ENCODE assay signal across 20 cellular contexts in the genomic region with DNA sequence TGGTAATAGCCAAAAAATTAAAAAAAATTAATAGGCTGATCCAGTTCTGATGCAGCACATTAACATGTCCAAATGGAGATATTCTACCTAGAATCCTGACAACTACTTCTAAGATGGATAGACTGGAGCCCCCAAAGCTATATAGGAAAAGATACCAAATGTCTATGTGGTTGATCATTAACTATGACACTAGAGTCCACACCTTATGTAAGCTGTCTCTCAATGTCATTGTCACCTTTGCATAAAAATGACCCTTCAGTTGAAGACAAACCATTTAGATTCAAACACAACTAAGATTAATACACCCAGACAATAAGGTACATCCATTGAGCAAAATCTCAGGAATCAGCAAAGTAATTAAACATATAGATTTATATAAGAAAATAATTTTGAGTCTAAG. TPM values are rescaled to one million over a fixed set of nuclear protein-coding genes. Genes with fewer than 3 reads are reported as not detected.
DNase-seq lines count a peak whose midpoint lies in the region; ATAC-seq, FAIRE-seq and TF ChIP-seq lines count a peak whose summit lies in the region.
"Had no signal": no experiment of that assay in that cellular context is flagged by ENCODE, and none has a peak within 500 bp of the region (broad histone marks: within the 10 kb centered on the region; RNA-seq: fewer than 3 reads in every experiment).

No MANE protein-coding gene starts in this region.

- FAIRE-seq in HepG2 (lab: Jason Lieb, UNC): no peak
- FAIRE-seq: A549, G401.6, GM12891, GM19239 had no signal

- H3K36me3 ChIP-seq in HepG2 (replicated peaks in 1 of 2; ENCODE audit: control insufficient read depth in 1 of 2, insufficient read depth in 2 of 2, low read length in 2 of 2): no peaks in the 10 kb centered on the region
- no peaks in the 10 kb centered on the region for H3K36me3 ChIP-seq in right lobe of liver
- H3K36me3 ChIP-seq in endodermal cell (ENCODE audit: control insufficient read depth, insufficient read depth, low read length): peaks cover 11% of the 10 kb centered on the region
- H3K36me3 ChIP-seq: BLaER1 treated with 17β-estradiol and CSF1 and Interleukin-3, amounts not matched to agents 10 nM and 100 nM had no signal

- no peaks in the 10 kb centered on the region for H4K20me1 ChIP-seq in HepG2 (ENCODE audit: insufficient read depth, low read length)
- H4K20me1 ChIP-seq: BLaER1 treated with 17β-estradiol and CSF1 and Interleukin-3, amounts not matched to agents 10 nM and 100 nM had no signal

- no TSS peak for BruUV-seq in HepG2 (replicated peaks; lab: Mats Ljungman, UMichigan)

- intact Hi-C loops in HepG2 (cut with micrococcal nuclease; ENCODE audit: unreplicated experiment) (no loop called here), right lobe of liver (cut with DNase I) (no loop called here)

- peak; percentile 25; the same call in 1 of the 3 replicates for ATAC-seq in HepG2
- no peak for ATAC-seq in right lobe of liver
- ATAC-seq: A549; CD8-positive, alpha-beta T cell had no signal

- TF ChIP-seq POLR2A in HepG2 (IDR thresholded peaks at IDR 0.05; ENCODE audit: insufficient read depth in 1 of 2, low read depth in 2 of 2, low read length in 2 of 2) (no peak), right lobe of liver (IDR thresholded peaks at IDR 0.05) (no peak)

- H2AFZ ChIP-seq in HepG2 (ENCODE audit: low read length): no peak overlapping the region

- H3K9me3 Mint-ChIP-seq in endodermal cell: peaks cover 48% of the 10 kb centered on the region
- H3K9me3 Mint-ChIP-seq: CD4-positive, alpha-beta T cell; CD8-positive, alpha-beta T cell had no signal

- H3K36me3 Mint-ChIP-seq in endodermal cell (ENCODE audit: low read depth): peaks cover 30% of the 10 kb centered on the region
- H3K36me3 Mint-ChIP-seq: CD8-positive, alpha-beta T cell had no signal

- peak overlapping the region; percentile 4; the same call in 1 of the 2 replicates for H3K4me2 ChIP-seq in HepG2 (ENCODE audit: low read depth, low read length)
- H3K4me2 ChIP-seq: A549; BLaER1 treated with 17β-estradiol and CSF1 and Interleukin-3, amounts not matched to agents 10 nM and 100 nM had no signal

- H3K9ac ChIP-seq in HepG2 (ENCODE audit: insufficient read depth, low read depth, low read length) (no peak overlapping the region), endodermal cell (ENCODE audit: extremely low read depth, low read length, poor library complexity, severe bottlenecking) (no peak overlapping the region)
- H3K9ac ChIP-seq: BLaER1 treated with 17β-estradiol and CSF1 and Interleukin-3, amounts not matched to agents 10 nM and 100 nM had no signal

- H3K27me3 ChIP-seq in HepG2 (ENCODE audit: control insufficient read depth in 1 of 2, insufficient read depth in 2 of 2, low read length in 2 of 2) (no peaks in the 10 kb centered on the region), right lobe of liver (no peaks in the 10 kb centered on the region), endodermal cell (ENCODE audit: control insufficient read depth, insufficient read depth, low read length, poor library complexity, severe bottlenecking) (no peaks in the 10 kb centered on the region)
- H3K27me3 ChIP-seq: BLaER1 treated with 17β-estradiol and CSF1 and Interleukin-3, amounts not matched to agents 10 nM and 100 nM had no signal

- H3K4me1 ChIP-seq in HepG2 (ENCODE audit: insufficient read depth, low read length): peaks cover 43% of the 10 kb centered on the region
- no peaks in the 10 kb centered on the region for H3K4me1 ChIP-seq in right lobe of liver
- no peaks in the 10 kb centered on the region for H3K4me1 ChIP-seq in endodermal cell (ENCODE audit: control insufficient read depth, insufficient read depth, low read length)
- H3K4me1 ChIP-seq: A549, Caco-2 had no signal

- TF ChIP-seq EP300 in HepG2 (IDR thresholded peaks at IDR 0.05; ENCODE audit: low read depth in 2 of 2, low read length in 2 of 2) (no peak), HepG2 (CRISPR knock-in tag; IDR thresholded peaks at IDR 0.05; ENCODE audit: borderline replicate concordance) (no peak)

- DNase-seq in HepG2 (ENCODE audit: low spot score) (peak; percentile 27), right lobe of liver (no peak), endodermal cell (no peak), GM19240 (ENCODE audit: insufficient read length, low spot score) (no peak), HEK293T (ENCODE audit: extremely low spot score) (no peak)
- DNase-seq: AML-193; Caco-2; Calu3; CD4-positive, alpha-beta T cell; CD8-positive, alpha-beta T cell; DMS79 treated with DMSO at 0.1 percent for 48 hours; GF-D8 had no signal

- no peak overlapping the region for H3K4me3 Mint-ChIP-seq in endodermal cell
- H3K4me3 Mint-ChIP-seq: B cell; CD4-positive, alpha-beta T cell; CD8-positive, alpha-beta T cell had no signal

- H3K27ac Mint-ChIP-seq in endodermal cell: no peak overlapping the region
- H3K27ac Mint-ChIP-seq: B cell; CD4-positive, alpha-beta T cell; CD8-positive, alpha-beta T cell had no signal

- CTCF ChIA-PET in HepG2 (lab: Yijun Ruan, JAX; ENCODE audit: low intra/inter-chr PET ratio, low total read pairs): no interaction called here
- CTCF ChIA-PET in HEK293T (lab: Yijun Ruan, JAX): no interaction called here

- no peak for TF ChIP-seq CTCF in HepG2 (CRISPR knock-in tag; IDR thresholded peaks at IDR 0.05)
- no peak for TF ChIP-seq CTCF in right lobe of liver (IDR thresholded peaks at IDR 0.05)
- no peak for TF ChIP-seq CTCF in endodermal cell (conservative IDR thresholded peaks at IDR 0.05)

- no peak for TF ChIP-seq RAD21 in HepG2 (CRISPR knock-in tag; IDR thresholded peaks at IDR 0.05)

- POLR2A ChIA-PET in HepG2 (lab: Yijun Ruan, JAX): interaction anchor here (1.7 kb wide), 1 partner anchor 121 kb away, joined by 6 read pairs; the partner anchor contains the start of gene ZNF397
- POLR2A ChIA-PET in HEK293T (lab: Yijun Ruan, JAX): no interaction called here

- no peak overlapping the region for H3K27ac ChIP-seq in HepG2 (ENCODE audit: extremely low read length, insufficient read depth, low read length)
- H3K27ac ChIP-seq in right lobe of liver: no peak overlapping the region
- no peak overlapping the region for H3K27ac ChIP-seq in endodermal cell (ENCODE audit: low read depth, low read length)
- H3K27ac ChIP-seq: 22Rv1; A549; BLaER1 treated with 17β-estradiol and CSF1 and Interleukin-3, amounts not matched to agents 10 nM and 100 nM; C4-2B had no signal

- in situ Hi-C loops in HepG2 (cut with HindIII; ENCODE audit: extremely low pct_ligation_motif_present, low pct_unique_long_range_greater_than_20kb): no loop called here

- peaks cover 4% of the 10 kb centered on the region for H3K4me1 Mint-ChIP-seq in endodermal cell
- H3K4me1 Mint-ChIP-seq: B cell had no signal

- H3K27me3 Mint-ChIP-seq in endodermal cell (ENCODE audit: insufficient read depth): no peaks in the 10 kb centered on the region
- H3K27me3 Mint-ChIP-seq: CD4-positive, alpha-beta T cell had no signal

- no peaks in the 10 kb centered on the region for H3K79me2 ChIP-seq in HepG2 (ENCODE audit: insufficient read depth, low read length)

- H3K9me3 ChIP-seq in HepG2 (ENCODE audit: low read length) (no peaks in the 10 kb centered on the region), right lobe of liver (no peaks in the 10 kb centered on the region), endodermal cell (ENCODE audit: control insufficient read depth, low read length) (peaks cover 44% of the 10 kb centered on the region)
- H3K9me3 ChIP-seq: A549; BLaER1 treated with 17β-estradiol and CSF1 and Interleukin-3, amounts not matched to agents 10 nM and 100 nM; Caco-2 had no signal

- H3K4me3 ChIP-seq in HepG2 (replicated peaks in 1 of 3; ENCODE audit: insufficient read depth in 1 of 3, low read depth in 2 of 3, low read length in 3 of 3): no peak overlapping the region
- H3K4me3 ChIP-seq in right lobe of liver: no peak overlapping the region
- peak overlapping the region; percentile 59 for H3K4me3 ChIP-seq in endodermal cell (ENCODE audit: low read length)
- H3K4me3 ChIP-seq: A549; BLaER1 treated with 17β-estradiol and CSF1 and Interleukin-3, amounts not matched to agents 10 nM and 100 nM had no signal

RNA-seq across cellular contexts. Expression of gene ZNF396, which starts 14.6 kb away (rescaled TPM):
- total RNA-seq in HepG2 (2016; rRNA removed; fragmentation: Illumina TruSeq; extraction: Trizol) (0.75 and 1.6 TPM in 2 replicates), right lobe of liver (1 to 10 TPM in 4 of 6 experiments, under 1 TPM in 2; 0.62 to 1.9 (median 1.5) TPM), endodermal cell (1 to 10 TPM; 5.4 to 8.5 TPM)
- 0.18 and 0.40 TPM in 2 replicates for total RNA-seq in HepG2 (2016; cell fraction: cytosol; rRNA removed; fragmentation: Illumina TruSeq; extraction: Trizol; ENCODE audit: low read depth)
- 1.2 TPM in 2 replicates for total RNA-seq in HepG2 (2016; cell fraction: insoluble cytoplasmic fraction; rRNA removed; fragmentation: Illumina TruSeq; extraction: Trizol)
- total RNA-seq in HepG2 (2016; cell fraction: membrane; rRNA removed; fragmentation: Illumina TruSeq; extraction: Trizol): 0.69 and 0.93 TPM in 2 replicates
- total RNA-seq in HepG2 (2016; cell fraction: nucleus; rRNA removed; fragmentation: Illumina TruSeq; extraction: Trizol): 0.78 and 1.1 TPM in 2 replicates
- 0.25 and 0.47 TPM in 2 replicates for polyA plus RNA-seq in HepG2 (2011; rRNA removed)
- polyA plus RNA-seq in HepG2 (2011; cell fraction: cytosol; rRNA removed): 0.17 and 0.27 TPM in 2 replicates
- 0.31 and 0.80 TPM in 2 replicates for polyA plus RNA-seq in HepG2 (2011; cell fraction: nucleus; rRNA removed)
- polyA plus RNA-seq in HepG2 (2012): 0.39 and 0.67 TPM in 2 replicates
- polyA plus RNA-seq in HepG2 (2016; cell fraction: cytosol; fragmentation: Illumina TruSeq; extraction: Trizol; ENCODE audit: low read depth): 0.05 and 0.12 TPM in 2 replicates
- 1.0 and 1.3 TPM in 2 replicates for polyA plus RNA-seq in HepG2 (2016; cell fraction: insoluble cytoplasmic fraction; fragmentation: Illumina TruSeq; extraction: Trizol; ENCODE audit: low read depth)
- polyA plus RNA-seq in HepG2 (2016; cell fraction: membrane; fragmentation: Illumina TruSeq; extraction: Trizol; ENCODE audit: low read depth): 0.16 and 0.18 TPM in 2 replicates
- polyA plus RNA-seq in HepG2 (2016; cell fraction: nucleus; fragmentation: Illumina TruSeq; extraction: Trizol; ENCODE audit: insufficient read depth, low read depth): 1.2 and 2.7 TPM in 2 replicates
- 0.54 TPM in 1 of 2 replicates, not detected in the other for polyA minus RNA-seq in HepG2 (2011; rRNA and poly(A)+ RNA removed; ENCODE audit: low replicate concordance)
- polyA minus RNA-seq in HepG2 (2011; cell fraction: cytosol; rRNA and poly(A)+ RNA removed): 0.20 TPM in 1 of 2 replicates, not detected in the other
- 1.0 and 1.7 TPM in 2 replicates for polyA minus RNA-seq in HepG2 (2011; cell fraction: nucleus; rRNA and poly(A)+ RNA removed)
- 3.2 TPM for polyA plus RNA-seq in endodermal cell (2013, experiment 1 of 2)
- polyA plus RNA-seq in endodermal cell (2013, experiment 2 of 2): 3.1 TPM
- total RNA-seq: CD8-positive, alpha-beta T cell had no signal

RNA-seq across cellular contexts. Expression of gene ZNF24, which starts 18.3 kb away (rescaled TPM):
- total RNA-seq in HepG2 (2016; rRNA removed; fragmentation: Illumina TruSeq; extraction: Trizol) (41.1 and 79.4 TPM in 2 replicates), right lobe of liver (10 to 100 TPM; 17.7 to 31.5 (median 25.5) TPM), endodermal cell (10 to 100 TPM; 74.7 to 92.1 TPM)
- 3.0 and 3.5 TPM in 2 replicates for total RNA-seq in HepG2 (2016; cell fraction: cytosol; rRNA removed; fragmentation: Illumina TruSeq; extraction: Trizol; ENCODE audit: low read depth)
- total RNA-seq in HepG2 (2016; cell fraction: insoluble cytoplasmic fraction; rRNA removed; fragmentation: Illumina TruSeq; extraction: Trizol): 42.2 and 74.3 TPM in 2 replicates
- total RNA-seq in HepG2 (2016; cell fraction: membrane; rRNA removed; fragmentation: Illumina TruSeq; extraction: Trizol): 14.5 and 17.5 TPM in 2 replicates
- 38.9 and 40.1 TPM in 2 replicates for total RNA-seq in HepG2 (2016; cell fraction: nucleus; rRNA removed; fragmentation: Illumina TruSeq; extraction: Trizol)
- 15.3 and 19.5 TPM in 2 replicates for polyA plus RNA-seq in HepG2 (2011; rRNA removed)
- 6.8 and 11.2 TPM in 2 replicates for polyA plus RNA-seq in HepG2 (2011; cell fraction: cytosol; rRNA removed)
- 16.1 and 19.5 TPM in 2 replicates for polyA plus RNA-seq in HepG2 (2011; cell fraction: nucleus; rRNA removed)
- 20.6 and 22.9 TPM in 2 replicates for polyA plus RNA-seq in HepG2 (2012)
- 1.2 and 1.3 TPM in 2 replicates for polyA plus RNA-seq in HepG2 (2016; cell fraction: cytosol; fragmentation: Illumina TruSeq; extraction: Trizol; ENCODE audit: low read depth)
- 47.3 and 52.5 TPM in 2 replicates for polyA plus RNA-seq in HepG2 (2016; cell fraction: insoluble cytoplasmic fraction; fragmentation: Illumina TruSeq; extraction: Trizol; ENCODE audit: low read depth)
- polyA plus RNA-seq in HepG2 (2016; cell fraction: membrane; fragmentation: Illumina TruSeq; extraction: Trizol; ENCODE audit: low read depth): 4.5 and 5.5 TPM in 2 replicates
- 35.4 and 37.7 TPM in 2 replicates for polyA plus RNA-seq in HepG2 (2016; cell fraction: nucleus; fragmentation: Illumina TruSeq; extraction: Trizol; ENCODE audit: insufficient read depth, low read depth)
- polyA minus RNA-seq in HepG2 (2011; rRNA and poly(A)+ RNA removed; ENCODE audit: low replicate concordance): 21.1 and 37.0 TPM in 2 replicates
- 18.9 and 21.4 TPM in 2 replicates for polyA minus RNA-seq in HepG2 (2011; cell fraction: cytosol; rRNA and poly(A)+ RNA removed)
- 58.4 and 65.5 TPM in 2 replicates for polyA minus RNA-seq in HepG2 (2011; cell fraction: nucleus; rRNA and poly(A)+ RNA removed)
- polyA plus RNA-seq in endodermal cell (2013, experiment 1 of 2): 52.9 TPM
- polyA plus RNA-seq in endodermal cell (2013, experiment 2 of 2): 53.0 TPM
